ENCODE assay signal across 19 cellular contexts in the genomic region with DNA sequence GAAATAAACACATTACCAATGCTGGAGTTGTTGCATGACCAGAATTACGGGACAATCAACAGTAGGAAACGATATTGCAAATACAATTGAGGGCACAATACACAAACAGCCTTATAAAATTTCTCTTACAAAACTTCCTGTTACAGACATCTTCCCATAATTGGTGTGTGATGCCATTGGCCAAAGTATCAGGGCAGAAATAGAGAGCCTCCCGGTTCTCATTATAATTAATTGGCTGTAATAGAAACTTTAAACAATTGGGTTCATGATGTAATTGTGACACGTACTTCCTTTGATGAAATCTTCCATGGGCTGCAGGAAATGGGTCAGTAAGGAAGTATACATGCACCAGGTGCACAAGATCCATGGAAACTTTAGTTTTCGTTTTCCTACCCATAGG. TPM values are rescaled to one million over a fixed set of nuclear protein-coding genes. Genes with fewer than 3 reads are reported as not detected.
DNase-seq lines count a peak whose midpoint lies in the region; ATAC-seq, FAIRE-seq and TF ChIP-seq lines count a peak whose summit lies in the region.
"Had no signal": no experiment of that assay in that cellular context is flagged by ENCODE, and none has a peak within 500 bp of the region (broad histone marks: within the 10 kb centered on the region; RNA-seq: fewer than 3 reads in every experiment).

No MANE protein-coding gene starts in this region.

- H4K20me1 ChIP-seq in GM23338 (replicated peaks; ENCODE audit: insufficient read depth) = no peaks in the 10 kb centered on the region

- FAIRE-seq in A549 (lab: Jason Lieb, UNC) = no peak
- FAIRE-seq: frontal cortex had no signal

- no peaks in the 10 kb centered on the region for H3K4me1 ChIP-seq in A549
- H3K4me1 ChIP-seq in GM23338 (ENCODE audit: insufficient read depth) = no peaks in the 10 kb centered on the region
- no peaks in the 10 kb centered on the region for H3K4me1 ChIP-seq in colonic mucosa
- peaks cover 34 to 41% of the 10 kb centered on the region in 2 experiments for H3K4me1 ChIP-seq in neutrophil (ENCODE audit: control insufficient read depth in 1 of 2, insufficient read depth in 1 of 2, low read depth in 1 of 2, low read length in 1 of 2)

- TF ChIP-seq POLR2A in A549 (IDR thresholded peaks at IDR 0.05; ENCODE audit: low read length) = no peak

- H3K4me3 ChIP-seq in A549 (no peak overlapping the region), GM23338 (no peak overlapping the region), colonic mucosa (no peak overlapping the region), neutrophil (ENCODE audit: low read depth in 1 of 2, low read length in 1 of 2) (no peak overlapping the region), WERI-Rb-1 (ENCODE audit: low read depth, low read length) (no peak overlapping the region)
- H3K4me3 ChIP-seq: thoracic aorta had no signal

- H3K4me2 ChIP-seq in A549 = no peak overlapping the region
- no peak overlapping the region for H3K4me2 ChIP-seq in GM23338

- intact Hi-C loops in colonic mucosa (cut with DNase I) = no loop called here

- TF ChIP-seq RAD21 in A549 (conservative IDR thresholded peaks at IDR 0.05 in 1 of 2, IDR thresholded peaks at IDR 0.05 in 1 of 2) = no peak

- H3F3A ChIP-seq in GM23338 (replicated peaks; ENCODE audit: low read depth) = no peaks in the 10 kb centered on the region

- no peak for TF ChIP-seq CTCF in A549 (IDR thresholded peaks at IDR 0.05)
- no peak for TF ChIP-seq CTCF in GM23338 (conservative IDR thresholded peaks at IDR 0.05; ENCODE audit: low read depth in 2 of 2)
- no peak for TF ChIP-seq CTCF in colonic mucosa (IDR thresholded peaks at IDR 0.05)
- TF ChIP-seq CTCF in neutrophil (IDR thresholded peaks at IDR 0.05) = no peak
- no peak for TF ChIP-seq CTCF in WERI-Rb-1 (IDR thresholded peaks at IDR 0.05; ENCODE audit: low read depth, low read length)

- 2% methylated on average over 5 of the region's 5 CpGs for WGBS in A549 (ENCODE audit: missing lambda C conversion rate)

- peaks cover 3% of the 10 kb centered on the region for H3K36me3 Mint-ChIP-seq in GM23338 (ENCODE audit: low read depth)

- H3K9me3 ChIP-seq in A549 (no peaks in the 10 kb centered on the region), colonic mucosa (no peaks in the 10 kb centered on the region), neutrophil (no peaks in the 10 kb centered on the region), WERI-Rb-1 (ENCODE audit: severe bottlenecking) (no peaks in the 10 kb centered on the region)
- H3K9me3 ChIP-seq: thoracic aorta had no signal

- no peak for ATAC-seq in A549
- ATAC-seq in GM23338 = no peak
- no peak for ATAC-seq in HG02571 (IDR thresholded peaks at IDR 0.05; ENCODE audit: unreplicated experiment)
- ATAC-seq in HG03442 (IDR thresholded peaks at IDR 0.05; ENCODE audit: unreplicated experiment) = no peak

- CTCF ChIA-PET in A549 (lab: Yijun Ruan, JAX) = no interaction called here

- POLR2A ChIA-PET in A549 (lab: Yijun Ruan, JAX) = no interaction called here

- H3K79me2 ChIP-seq in GM23338 (replicated peaks; ENCODE audit: insufficient read depth) = no peaks in the 10 kb centered on the region

- DNase-seq in A549 (ENCODE audit: low read depth in 1 of 2, low spot score in 1 of 2) (no peak), GM23338 (ENCODE audit: low spot score) (no peak), colonic mucosa (peak; percentile 38), WERI-Rb-1 (no peak), T1000 (lab: John Stamatoyannopoulos, UW) (no peak)
- DNase-seq: activated effector memory CD4-positive, alpha-beta T cell treated with anti-CD3 and anti-CD28 coated beads, Interleukin-2, amount 50 U/mL, for 16 hours; DMS79 treated with DMSO at 0.1 percent for 48 hours; Kasumi-1; NCI-H1694; NCI-H2227 treated with DMSO at 0.1 percent for 48 hours; right cardiac atrium; SHP77; stimulated activated CD4-positive, alpha-beta T cell treated with anti-CD3 and anti-CD28 coated beads, Interleukin-15, amount 100 ng/mL, for 24 hours; T-helper 1 cell had no signal

- no peak for TF ChIP-seq EP300 in A549 (IDR thresholded peaks at IDR 0.05)

- H3K27ac ChIP-seq in A549 (no peak overlapping the region), GM23338 (ENCODE audit: low read depth) (no peak overlapping the region), colonic mucosa (peak overlapping the region; percentile 0), neutrophil (peak overlapping the region; percentile 55), WERI-Rb-1 (no peak overlapping the region)
- H3K27ac ChIP-seq: thoracic aorta had no signal

- peaks cover 7% of the 10 kb centered on the region for H3K9me3 Mint-ChIP-seq in GM23338

- H3K27me3 Mint-ChIP-seq in GM23338 (ENCODE audit: insufficient read depth, low read depth, poor library complexity) = peaks cover 4% of the 10 kb centered on the region

- no peak overlapping the region for H3K27ac Mint-ChIP-seq in GM23338

- H3K36me3 ChIP-seq in GM23338 (ENCODE audit: insufficient read depth) (no peaks in the 10 kb centered on the region), colonic mucosa (no peaks in the 10 kb centered on the region), neutrophil (no peaks in the 10 kb centered on the region), WERI-Rb-1 (no peaks in the 10 kb centered on the region)
- H3K36me3 ChIP-seq: thoracic aorta had no signal

- H3K9me2 ChIP-seq in GM23338 (ENCODE audit: insufficient read depth) = peaks cover 13% of the 10 kb centered on the region; the same call in 1 of the 2 replicates

- H2AFZ ChIP-seq in GM23338 = peak overlapping the region; percentile 20; the same call in 1 of the 2 replicates

- H3K27me3 ChIP-seq in GM23338 (ENCODE audit: insufficient read depth) = no peaks in the 10 kb centered on the region
- H3K27me3 ChIP-seq in colonic mucosa = no peaks in the 10 kb centered on the region
- H3K27me3 ChIP-seq in neutrophil = no peaks in the 10 kb centered on the region
- no peaks in the 10 kb centered on the region for H3K27me3 ChIP-seq in WERI-Rb-1 (ENCODE audit: insufficient read depth, low read depth, severe bottlenecking)

- no peak overlapping the region for H3K4me3 Mint-ChIP-seq in GM23338

- H3K9ac ChIP-seq in colonic mucosa (ENCODE audit: low read depth in 2 of 2, low read length in 2 of 2) = no peak overlapping the region

- H3K4me1 Mint-ChIP-seq in GM23338 = no peaks in the 10 kb centered on the region; the same call in 2 of the 3 replicates

TF ChIP-seq in A549, 52 proteins besides CTCF, POLR2A, EP300 and RAD21:
- no peak for TF ChIP-seq SMC3 (IDR thresholded peaks at IDR 0.05)
- peak; percentile 21; the same call in 1 of the 2 replicates for TF ChIP-seq RNF2 (IDR thresholded peaks at IDR 0.05; ENCODE audit: borderline replicate concordance, low read depth)
TF ChIP-seq in A549: peak in this region for 1.

RNA-seq across cellular contexts. Expression of a gene that starts 40.3 kb away (rescaled TPM):
- polyA plus RNA-seq in A549 (2011; rRNA removed) (4.7 and 7.0 TPM in 2 replicates), A549 (2017; fragmentation: RNase III; extraction: RNeasy Plus Mini Kit Qiagen cat#74134 plus additional on column Dnase treatment) (3.2 to 4.0 TPM (median 3.7 TPM) in 3 replicates), GM23338 (2016; fragmentation: Nextera tagmentation; extraction: Ambion mirVana) (7.8 and 13.1 TPM in 2 replicates)
- 0.94 and 1.3 TPM in 2 replicates for polyA plus RNA-seq in A549 (2012; cell fraction: cytosol; rRNA removed)
- polyA plus RNA-seq in A549 (2012; cell fraction: nucleus; rRNA removed) = 1.9 and 3.0 TPM in 2 replicates
- 10.0 and 11.4 TPM in 2 replicates for polyA minus RNA-seq in A549 (2011; rRNA and poly(A)+ RNA removed)
- 35.3 and 43.4 TPM in 2 replicates for total RNA-seq in GM23338 (2014; rRNA removed; shearing (Covaris generic))
- total RNA-seq in colonic mucosa = 10 to 100 TPM; 64.5 to 66.1 TPM

Comparison
In these comparisons a context has a peak if more than half of its experiments do, and no peak if none do; other contexts are left out.
1. H3K27ac ChIP-seq: peak in colonic mucosa (single experiment) and neutrophil (single experiment); none in A549 (0 of 2), GM23338 (single experiment) and WERI-Rb-1 (single experiment).